Comparison of ENCODE assay signal across 1 cellular context in genomic region chr16:76577003-76577402, GRCh38.
TF ChIP-seq lines count a peak whose summit lies in the region.

No MANE protein-coding gene starts in this region.

TF ChIP-seq in WTC11, 78 proteins besides CTCF, POLR2A, EP300 and RAD21 (continued from another document):
- TF ChIP-seq AR (CRISPR knock-in tag; IDR thresholded peaks at IDR 0.05) = no peak
- TF ChIP-seq NR2C2 (CRISPR knock-in tag; IDR thresholded peaks at IDR 0.05) = no peak
- no peak for TF ChIP-seq TEAD4 (CRISPR knock-in tag; IDR thresholded peaks at IDR 0.05)
- TF ChIP-seq HMGA2 (CRISPR knock-in tag; IDR thresholded peaks at IDR 0.05) = no peak
- TF ChIP-seq AFF4 (CRISPR knock-in tag; IDR thresholded peaks at IDR 0.05; ENCODE audit: borderline replicate concordance) = no peak
TF ChIP-seq in WTC11: peak in this region for 0.
